8 cellular contexts compared by ENCODE assay signal in the genomic region with DNA sequence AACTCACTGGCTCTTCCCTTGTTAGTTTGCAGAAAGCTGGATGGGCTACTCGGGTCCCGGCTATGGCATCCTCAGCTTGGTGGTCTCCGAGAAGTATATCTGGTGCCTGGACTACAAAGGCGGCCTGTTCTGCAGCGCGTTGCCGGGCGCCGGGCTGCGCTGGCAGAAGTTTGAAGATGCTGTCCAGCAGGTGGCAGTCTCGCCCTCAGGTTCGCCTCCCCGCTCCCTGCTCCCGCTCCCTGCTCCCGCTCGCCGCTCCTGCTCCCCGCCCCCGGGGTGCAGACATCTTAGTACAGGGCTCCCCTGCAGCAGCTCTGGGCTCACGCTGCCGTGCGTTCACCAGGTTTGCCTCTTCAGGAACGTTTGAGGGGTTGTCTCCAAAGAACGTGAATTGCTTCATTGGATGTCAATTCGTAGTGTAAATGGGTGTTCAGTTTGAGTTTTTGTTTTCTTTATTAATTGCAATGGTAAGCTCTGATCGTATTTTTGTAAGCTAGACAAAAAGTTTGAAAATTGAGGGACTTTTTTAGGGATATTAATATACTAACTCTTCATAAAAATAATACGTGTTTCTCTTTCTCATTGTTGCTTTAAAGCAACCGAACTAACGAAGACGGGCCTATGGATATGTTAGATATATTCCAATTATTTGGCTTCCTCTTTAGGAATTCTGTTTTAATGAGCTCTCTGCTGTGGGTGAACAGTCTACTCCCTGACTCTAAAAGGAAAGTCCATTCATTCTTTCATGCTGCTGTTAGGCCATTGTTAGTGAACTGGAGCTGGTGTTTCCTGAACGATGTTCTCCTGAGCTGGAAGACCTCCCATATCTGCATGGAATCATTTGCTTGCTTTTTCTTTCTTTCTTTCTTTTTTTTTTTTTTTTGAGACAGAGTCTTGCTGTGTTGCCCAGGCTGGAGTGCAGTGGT.
DNase-seq lines count a peak whose midpoint lies in the region; ATAC-seq and TF ChIP-seq lines count a peak whose summit lies in the region.

No MANE protein-coding gene starts in this region.

- H3K4me1 ChIP-seq in duodenal mucosa (ENCODE audit: control insufficient read depth in 1 of 2, insufficient read depth in 2 of 2, low read length in 2 of 2) (peaks cover 20 to 28% of the 10 kb centered on the region in 2 donors), lung (ENCODE audit: control insufficient read depth in 2 of 2, insufficient read depth in 2 of 2, low read length in 2 of 2) (peaks cover 0 to 2% of the 10 kb centered on the region in 2 donors)

- intact Hi-C loops in activated CD8-positive, alpha-beta T cell treated with anti-CD3 and anti-CD28 coated beads for 36 hours (cut with micrococcal nuclease): loop anchor here (1.0 kb wide), 1 partner anchor 78 kb away; no protein-coding TSS in a partner anchor

- ATAC-seq in activated CD8-positive, alpha-beta T cell treated with anti-CD3 and anti-CD28 coated beads for 36 hours: peak; percentile 84
- ATAC-seq in lung (ENCODE audit: insufficient read depth, low FRiP score) (peak; percentile 93), HG02852 (IDR thresholded peaks at IDR 0.05; ENCODE audit: unreplicated experiment) (no peak)

- no peaks in the 10 kb centered on the region for H3K4me1 Mint-ChIP-seq in activated CD8-positive, alpha-beta T cell treated with anti-CD3 and anti-CD28 coated beads for 36 hours (ENCODE audit: low read depth)

- 21 to 23% methylated on average over 30 to 31 of the region's 31 CpGs for WGBS in lung, 2 donors

- CTCF ChIA-PET in BJ (lab: Yijun Ruan, JAX): interaction anchor here (0.6 to 4.8 kb wide), 29 partner anchors 8 to 483 kb away, joined by 3 to 42 read pairs (median 4); no protein-coding TSS in a partner anchor
- CTCF ChIA-PET in activated CD8-positive, alpha-beta T cell treated with anti-CD3 and anti-CD28 coated beads for 36 hours (lab: Charles Lee): interaction anchor here (0.6 to 3.9 kb wide), 40 partner anchors 8 to 433 kb away, joined by 3 to 31 read pairs (median 4); a partner anchor contains a TSS

- no peaks in the 10 kb centered on the region for H3K9me3 Mint-ChIP-seq in activated CD8-positive, alpha-beta T cell treated with anti-CD3 and anti-CD28 coated beads for 36 hours

- H3K4me3 ChIP-seq in BJ (ENCODE audit: low read depth, low read length) (no peak overlapping the region), duodenal mucosa (ENCODE audit: low read depth in 1 of 2, low read length in 2 of 2) (peak overlapping the region; percentile 33 to 41), lung (no peak overlapping the region)

- TF ChIP-seq CTCF in BJ (IDR thresholded peaks at IDR 0.05; ENCODE audit: insufficient read depth, low read depth, low read length): peak; percentile 79
- peak; percentile 89 for TF ChIP-seq CTCF in activated CD8-positive, alpha-beta T cell treated with anti-CD3 and anti-CD28 coated beads for 36 hours (IDR thresholded peaks at IDR 0.05)
- TF ChIP-seq CTCF in lung (IDR thresholded peaks at IDR 0.05; ENCODE audit: control extremely low read depth, extremely low read depth): peak; percentile 71

- DNase-seq in BJ (ENCODE audit: low read depth) (peak; percentile 11), HCEC 1CT (peak; percentile 79), NCI-H69 (lab: John Stamatoyannopoulos, UW) (peak; percentile 92), lung (ENCODE audit: low spot score) (peak; percentile 83)
- peak; percentile 70 for DNase-seq in activated CD8-positive, alpha-beta T cell treated with anti-CD3 and anti-CD28 coated beads for 36 hours
- peak; percentile 58 to 63 for DNase-seq in stimulated activated CD4-positive, alpha-beta T cell treated with anti-CD3 and anti-CD28 coated beads, Interleukin-4, amount 100 ng/mL, for 48 hours (ENCODE audit: low read depth in 2 of 2)

- H3K9ac ChIP-seq in duodenal mucosa (ENCODE audit: low read depth in 1 of 2, low read length in 2 of 2): no peak overlapping the region

- H3K27ac ChIP-seq in duodenal mucosa (ENCODE audit: low read depth, low read length) (no peak overlapping the region), lung (ENCODE audit: low read depth in 1 of 2, low read length in 1 of 2) (no peak overlapping the region)

- no peaks in the 10 kb centered on the region for H3K36me3 Mint-ChIP-seq in activated CD8-positive, alpha-beta T cell treated with anti-CD3 and anti-CD28 coated beads for 36 hours (ENCODE audit: low read depth)

- H3K27me3 Mint-ChIP-seq in activated CD8-positive, alpha-beta T cell treated with anti-CD3 and anti-CD28 coated beads for 36 hours: no peaks in the 10 kb centered on the region

- H3K9me3 ChIP-seq in duodenal mucosa (ENCODE audit: control insufficient read depth in 1 of 2, low read length in 2 of 2) (no peaks in the 10 kb centered on the region), lung (ENCODE audit: control insufficient read depth in 2 of 2, insufficient read depth in 1 of 2, low read length in 1 of 2) (no peaks in the 10 kb centered on the region)

- no peaks in the 10 kb centered on the region for H3K27me3 ChIP-seq in BJ (ENCODE audit: control insufficient read depth, insufficient read depth, low read length)
- no peaks in the 10 kb centered on the region for H3K27me3 ChIP-seq in duodenal mucosa (ENCODE audit: control insufficient read depth in 1 of 2, insufficient read depth in 2 of 2, low read length in 2 of 2)
- no peaks in the 10 kb centered on the region for H3K27me3 ChIP-seq in lung (ENCODE audit: control insufficient read depth, insufficient read depth)

- POLR2A ChIA-PET in BJ (lab: Charles Lee): no interaction called here
- POLR2A ChIA-PET in activated CD8-positive, alpha-beta T cell treated with anti-CD3 and anti-CD28 coated beads for 36 hours (lab: Charles Lee): no interaction called here

- H3K27ac Mint-ChIP-seq in activated CD8-positive, alpha-beta T cell treated with anti-CD3 and anti-CD28 coated beads for 36 hours: no peak overlapping the region

- H3K36me3 ChIP-seq in BJ (ENCODE audit: control insufficient read depth, insufficient read depth, low read length): peaks cover 22% of the 10 kb centered on the region
- peaks cover 12 to 33% of the 10 kb centered on the region in 2 donors for H3K36me3 ChIP-seq in duodenal mucosa (ENCODE audit: control insufficient read depth in 1 of 2, insufficient read depth in 2 of 2, low read length in 2 of 2)
- H3K36me3 ChIP-seq in lung (ENCODE audit: control insufficient read depth in 2 of 2, insufficient read depth in 2 of 2, low read length in 2 of 2): peaks cover 9 to 29% of the 10 kb centered on the region in 2 donors

- no peak overlapping the region for H3K4me3 Mint-ChIP-seq in activated CD8-positive, alpha-beta T cell treated with anti-CD3 and anti-CD28 coated beads for 36 hours

Comparison
In these comparisons a context has a peak if more than half of its experiments do, and no peak if none do; other contexts are left out.
1. DNase-seq: peak in every context shown above with its lines; median percentile 92 in NCI-H69; 83 in lung; 79 in HCEC 1CT; 70 in activated CD8-positive, alpha-beta T cell treated with anti-CD3 and anti-CD28 coated beads for 36 hours; 60 in stimulated activated CD4-positive, alpha-beta T cell treated with anti-CD3 and anti-CD28 coated beads, Interleukin-4, amount 100 ng/mL, for 48 hours; 11 in BJ.
2. H3K4me3 ChIP-seq: peak in duodenal mucosa (2 of 2); none in BJ (single experiment) and lung (single experiment).
3. Peak in every context shown above with its lines, with median percentiles within 50 percentile points of each other: CTCF ChIP-seq.